Comparison of ENCODE assay signal across 11 cellular contexts in the genomic region with DNA sequence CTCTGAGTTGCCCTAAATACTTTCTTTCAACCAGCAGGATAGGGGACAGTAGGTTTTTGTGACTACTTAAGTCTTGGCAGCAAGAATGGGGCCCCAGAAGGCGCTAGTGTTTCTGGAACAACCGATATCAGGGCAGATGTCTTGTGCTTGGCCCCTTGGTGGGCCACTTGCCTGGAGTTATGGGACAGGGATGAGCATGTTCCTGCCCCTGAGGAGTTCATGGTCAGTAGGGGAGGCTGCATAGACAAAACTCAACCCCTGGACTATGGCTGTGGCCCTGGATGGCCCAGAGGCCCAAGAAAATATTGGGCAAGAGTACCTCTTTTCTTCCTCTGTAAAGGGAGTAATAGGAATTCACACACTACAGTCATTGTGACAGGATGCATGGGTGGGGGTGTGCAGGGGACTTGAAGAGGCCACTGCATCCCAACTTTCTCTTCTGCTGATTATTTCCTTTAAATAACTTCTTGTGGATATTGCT. TPM values are rescaled to one million over a fixed set of nuclear protein-coding genes. Genes with fewer than 3 reads are reported as not detected.
DNase-seq lines count a peak whose midpoint lies in the region; ATAC-seq, FAIRE-seq and TF ChIP-seq lines count a peak whose summit lies in the region.
"Had no signal": no experiment of that assay in that cellular context is flagged by ENCODE, and none has a peak within 500 bp of the region (broad histone marks: within the 10 kb centered on the region; RNA-seq: fewer than 3 reads in every experiment).

No MANE protein-coding gene starts in this region.

- no peaks in the 10 kb centered on the region for H3K9me2 ChIP-seq in HCT116 (ENCODE audit: insufficient read depth)

- intact Hi-C loops in HCT116 (cut with micrococcal nuclease): no loop called here

- DNase-seq in A549 (ENCODE audit: low read depth in 1 of 2, low spot score in 1 of 2) (peak in 1 of 2 experiments; percentile 34), HCT116 (ENCODE audit: low read depth, low spot score) (no peak), bronchial epithelial cell (ENCODE audit: low read depth) (peak; percentile 34), BE2C (no peak), erythroblast (lab: John Stamatoyannopoulos, UW) (no peak), medulla oblongata (ENCODE audit: extremely low spot score) (no peak)
- DNase-seq: CD4-positive, CD25-positive, alpha-beta regulatory T cell; left colon; NCI-H1105 had no signal

- H3K9ac ChIP-seq in HCT116 (ENCODE audit: low read length): peak overlapping the region; percentile 48

- FAIRE-seq in A549 (lab: Jason Lieb, UNC): no peak
- no peak for FAIRE-seq in bronchial epithelial cell (lab: Jason Lieb, UNC)

- TF ChIP-seq POLR2A in A549 (IDR thresholded peaks at IDR 0.05; ENCODE audit: low read length) (no peak), HCT116 (IDR thresholded peaks at IDR 0.05; ENCODE audit: borderline replicate concordance, extremely low read depth, insufficient read depth, insufficient read length) (no peak), erythroblast (IDR thresholded peaks at IDR 0.05; ENCODE audit: low read length) (no peak)

- H3K4me1 ChIP-seq in A549 (peaks cover 64% of the 10 kb centered on the region), HCT116 (ENCODE audit: control insufficient read depth in 1 of 2, insufficient read depth in 2 of 2, low read length in 2 of 2) (peaks cover 27 to 72% of the 10 kb centered on the region in 2 experiments), mesodermal cell (ENCODE audit: control insufficient read depth, insufficient read depth, low read length, poor library complexity, severe bottlenecking) (peaks cover 42% of the 10 kb centered on the region), BE2C (no peaks in the 10 kb centered on the region; the same call in 1 of the 2 replicates)

- H4K20me1 ChIP-seq in HCT116 (ENCODE audit: insufficient read depth): no peaks in the 10 kb centered on the region

- no peak for TF ChIP-seq CTCF in A549 (IDR thresholded peaks at IDR 0.05)
- TF ChIP-seq CTCF in HCT116 (IDR thresholded peaks at IDR 0.05 in 2 of 3, conservative IDR thresholded peaks at IDR 0.05 in 1 of 3; ENCODE audit: borderline replicate concordance in 1 of 3, insufficient read depth in 1 of 3, low read depth in 2 of 3, low read length in 2 of 3): no peak
- no peak for TF ChIP-seq CTCF in bronchial epithelial cell (IDR thresholded peaks at IDR 0.05; ENCODE audit: insufficient read depth, low read length, severe bottlenecking)
- no peak for TF ChIP-seq CTCF in BE2C (IDR thresholded peaks at IDR 0.05; ENCODE audit: low read depth, low read length)

- H3K4me3 ChIP-seq in A549 (no peak overlapping the region), HCT116 (replicated peaks in 1 of 2; ENCODE audit: low read depth in 1 of 2, low read length in 2 of 2) (peak overlapping the region; percentile 16 to 17; a peak in 2 of 4 replicates), bronchial epithelial cell (ENCODE audit: low read depth, low read length) (no peak overlapping the region), mesodermal cell (ENCODE audit: extremely low read depth, insufficient read depth, low read length, poor library complexity, severe bottlenecking) (no peak overlapping the region), BE2C (ENCODE audit: low read depth, low read length) (no peak overlapping the region)

- peaks cover 43% of the 10 kb centered on the region for H3K9me3 ChIP-seq in A549
- no peaks in the 10 kb centered on the region; a peak in 1 of 4 replicates for H3K9me3 ChIP-seq in HCT116 (ENCODE audit: control insufficient read depth in 1 of 2, insufficient read depth in 1 of 2, low read depth in 1 of 2, low read length in 2 of 2)
- peaks cover 5% of the 10 kb centered on the region for H3K9me3 ChIP-seq in mesodermal cell (ENCODE audit: control insufficient read depth, low read length)
- H3K9me3 ChIP-seq in BE2C: no peaks in the 10 kb centered on the region

- no TSS peak for BruUV-seq in HCT116 (replicated peaks; lab: Mats Ljungman, UMichigan)

- no peak overlapping the region for H2AFZ ChIP-seq in HCT116 (ENCODE audit: low read depth, low read length, poor library complexity, severe bottlenecking)

- H3K36me3 ChIP-seq in HCT116 (ENCODE audit: control insufficient read depth in 1 of 2, insufficient read depth in 2 of 2, low read length in 2 of 2) (no peaks in the 10 kb centered on the region), bronchial epithelial cell (ENCODE audit: control insufficient read depth, insufficient read depth, low read length) (no peaks in the 10 kb centered on the region), mesodermal cell (ENCODE audit: control insufficient read depth, insufficient read depth, low read length) (no peaks in the 10 kb centered on the region), BE2C (no peaks in the 10 kb centered on the region)

- no peak for TF ChIP-seq EP300 in A549 (IDR thresholded peaks at IDR 0.05)

- POLR2A ChIA-PET in A549 (lab: Yijun Ruan, JAX): interaction anchor here (1.0 kb wide), 1 partner anchor 58 kb away, joined by 9 read pairs; the partner anchor contains the start of gene IGFBP3
- POLR2A ChIA-PET in HCT116 (lab: Charles Lee): no interaction called here

- H3K27me3 ChIP-seq in HCT116 (ENCODE audit: insufficient read depth, low read length) (no peaks in the 10 kb centered on the region), bronchial epithelial cell (ENCODE audit: control insufficient read depth, insufficient read depth, low read length) (no peaks in the 10 kb centered on the region), BE2C (no peaks in the 10 kb centered on the region)

- peak overlapping the region; percentile 68 for H3K4me2 ChIP-seq in A549
- peak overlapping the region; percentile 70 for H3K4me2 ChIP-seq in HCT116 (ENCODE audit: low read length)

- RAD21 ChIA-PET in HCT116 (lab: Charles Lee; ENCODE audit: low non-redundant PET in 1 of 2, low total read pairs in 2 of 2, uncharacterized antibody in 2 of 2, unreplicated experiment in 2 of 2): interaction anchor here in 1 of 2 experiments (0.6 kb wide), 1 partner anchor 821 kb away, joined by 5 read pairs; no protein-coding TSS in a partner anchor

- H3K79me2 ChIP-seq in HCT116 (ENCODE audit: insufficient read depth, low read length): no peaks in the 10 kb centered on the region

- CTCF ChIA-PET in A549 (lab: Yijun Ruan, JAX): interaction anchor here (7.1 kb wide), 1 partner anchor 56 kb away, joined by 57 read pairs; the partner anchor contains the start of gene IGFBP3
- CTCF ChIA-PET in HCT116 (lab: Charles Lee): no interaction called here

- ATAC-seq in A549 (peak in 1 of 2 experiments; percentile 16; a peak in 3 of 6 replicates), HCT116 (peak; percentile 21), GM19467 (IDR thresholded peaks at IDR 0.05; ENCODE audit: unreplicated experiment) (no peak)
- ATAC-seq: left colon had no signal

- H3K27ac ChIP-seq in A549 (peak overlapping the region; percentile 97 to 98), HCT116 (ENCODE audit: low read depth, low read length) (peak overlapping the region; percentile 55), mesodermal cell (ENCODE audit: low read depth, low read length, severe bottlenecking) (peak overlapping the region; percentile 97)

- WGBS in A549 (ENCODE audit: missing lambda C conversion rate): 17% methylated on average over 2 of the region's 2 CpGs
- WGBS in mesodermal cell (ENCODE audit: insufficient coverage in 2 of 2), 2 experiments: 62% methylated on average over 2 of the region's 2 CpGs; no CpG with 5 or more reads in 1 of the 2 experiments

- TF ChIP-seq RAD21 in A549 (conservative IDR thresholded peaks at IDR 0.05 in 1 of 2, IDR thresholded peaks at IDR 0.05 in 1 of 2) (no peak), HCT116 (IDR thresholded peaks at IDR 0.05; ENCODE audit: low read depth) (no peak)

TF ChIP-seq in A549, 52 proteins besides CTCF, POLR2A, EP300 and RAD21 (continues in another document):
- TF ChIP-seq ZFP36 (IDR thresholded peaks at IDR 0.05; ENCODE audit: borderline replicate concordance, partially characterized antibody): no peak

TF ChIP-seq in HCT116, 20 proteins besides CTCF, POLR2A, EP300 and RAD21 (continues in another document):
- TF ChIP-seq EZH2 (IDR thresholded peaks at IDR 0.05) (no peak), POLR2AphosphoS5 (IDR thresholded peaks at IDR 0.05; ENCODE audit: low read depth, low read length) (no peak), ZFX (IDR thresholded peaks at IDR 0.05) (no peak)
- TF ChIP-seq, protein P1, sequence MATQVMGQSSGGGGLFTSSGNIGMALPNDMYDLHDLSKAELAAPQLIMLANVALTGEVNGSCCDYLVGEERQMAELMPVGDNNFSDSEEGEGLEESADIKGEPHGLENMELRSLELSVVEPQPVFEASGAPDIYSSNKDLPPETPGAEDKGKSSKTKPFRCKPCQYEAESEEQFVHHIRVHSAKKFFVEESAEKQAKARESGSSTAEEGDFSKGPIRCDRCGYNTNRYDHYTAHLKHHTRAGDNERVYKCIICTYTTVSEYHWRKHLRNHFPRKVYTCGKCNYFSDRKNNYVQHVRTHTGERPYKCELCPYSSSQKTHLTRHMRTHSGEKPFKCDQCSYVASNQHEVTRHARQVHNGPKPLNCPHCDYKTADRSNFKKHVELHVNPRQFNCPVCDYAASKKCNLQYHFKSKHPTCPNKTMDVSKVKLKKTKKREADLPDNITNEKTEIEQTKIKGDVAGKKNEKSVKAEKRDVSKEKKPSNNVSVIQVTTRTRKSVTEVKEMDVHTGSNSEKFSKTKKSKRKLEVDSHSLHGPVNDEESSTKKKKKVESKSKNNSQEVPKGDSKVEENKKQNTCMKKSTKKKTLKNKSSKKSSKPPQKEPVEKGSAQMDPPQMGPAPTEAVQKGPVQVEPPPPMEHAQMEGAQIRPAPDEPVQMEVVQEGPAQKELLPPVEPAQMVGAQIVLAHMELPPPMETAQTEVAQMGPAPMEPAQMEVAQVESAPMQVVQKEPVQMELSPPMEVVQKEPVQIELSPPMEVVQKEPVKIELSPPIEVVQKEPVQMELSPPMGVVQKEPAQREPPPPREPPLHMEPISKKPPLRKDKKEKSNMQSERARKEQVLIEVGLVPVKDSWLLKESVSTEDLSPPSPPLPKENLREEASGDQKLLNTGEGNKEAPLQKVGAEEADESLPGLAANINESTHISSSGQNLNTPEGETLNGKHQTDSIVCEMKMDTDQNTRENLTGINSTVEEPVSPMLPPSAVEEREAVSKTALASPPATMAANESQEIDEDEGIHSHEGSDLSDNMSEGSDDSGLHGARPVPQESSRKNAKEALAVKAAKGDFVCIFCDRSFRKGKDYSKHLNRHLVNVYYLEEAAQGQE (IDR thresholded peaks at IDR 0.05; ENCODE audit: low read depth): no peak

RNA-seq across cellular contexts. Expression of gene IGFBP3, which starts 57.7 kb away (rescaled TPM):
- 291 and 316 TPM in 2 replicates for polyA plus RNA-seq in A549 (2011; rRNA removed)
- 154 and 218 TPM in 2 replicates for polyA plus RNA-seq in A549 (2012; cell fraction: cytosol; rRNA removed)
- 290 and 454 TPM in 2 replicates for polyA plus RNA-seq in A549 (2012; cell fraction: nucleus; rRNA removed)
- 153 to 187 TPM (median 159 TPM) in 3 replicates for polyA plus RNA-seq in A549 (2017; fragmentation: RNase III; extraction: RNeasy Plus Mini Kit Qiagen cat#74134 plus additional on column Dnase treatment)
- polyA minus RNA-seq in A549 (2011; rRNA and poly(A)+ RNA removed): 147 and 182 TPM in 2 replicates
- 4.1 TPM for total RNA-seq in HCT116 (2021; ENCODE audit: unreplicated experiment)
- 2.0 and 2.6 TPM in 2 replicates for polyA plus RNA-seq in HCT116 (2012)
- 7.8 and 12.1 TPM in 2 replicates for total RNA-seq in bronchial epithelial cell
- polyA plus RNA-seq in mesodermal cell (2013, experiment 1 of 2): 108 TPM
- polyA plus RNA-seq in mesodermal cell (2013, experiment 2 of 2): 121 TPM
- polyA plus RNA-seq in BE2C (2012; ENCODE audit: insufficient read depth, insufficient read length, low read depth): 1.5 TPM

Comparison
In these comparisons a context has a peak if more than half of its experiments do, and no peak if none do; other contexts are left out.
1. H3K4me3 ChIP-seq: peak in HCT116 (2 of 2); none in A549 (single experiment), bronchial epithelial cell (single experiment), mesodermal cell (single experiment) and BE2C (single experiment).
2. Peak in every context shown above with its lines, with median percentiles within 50 percentile points of each other: H3K27ac ChIP-seq.